Comparison of ENCODE assay signal across 17 cellular contexts in the genomic region with DNA sequence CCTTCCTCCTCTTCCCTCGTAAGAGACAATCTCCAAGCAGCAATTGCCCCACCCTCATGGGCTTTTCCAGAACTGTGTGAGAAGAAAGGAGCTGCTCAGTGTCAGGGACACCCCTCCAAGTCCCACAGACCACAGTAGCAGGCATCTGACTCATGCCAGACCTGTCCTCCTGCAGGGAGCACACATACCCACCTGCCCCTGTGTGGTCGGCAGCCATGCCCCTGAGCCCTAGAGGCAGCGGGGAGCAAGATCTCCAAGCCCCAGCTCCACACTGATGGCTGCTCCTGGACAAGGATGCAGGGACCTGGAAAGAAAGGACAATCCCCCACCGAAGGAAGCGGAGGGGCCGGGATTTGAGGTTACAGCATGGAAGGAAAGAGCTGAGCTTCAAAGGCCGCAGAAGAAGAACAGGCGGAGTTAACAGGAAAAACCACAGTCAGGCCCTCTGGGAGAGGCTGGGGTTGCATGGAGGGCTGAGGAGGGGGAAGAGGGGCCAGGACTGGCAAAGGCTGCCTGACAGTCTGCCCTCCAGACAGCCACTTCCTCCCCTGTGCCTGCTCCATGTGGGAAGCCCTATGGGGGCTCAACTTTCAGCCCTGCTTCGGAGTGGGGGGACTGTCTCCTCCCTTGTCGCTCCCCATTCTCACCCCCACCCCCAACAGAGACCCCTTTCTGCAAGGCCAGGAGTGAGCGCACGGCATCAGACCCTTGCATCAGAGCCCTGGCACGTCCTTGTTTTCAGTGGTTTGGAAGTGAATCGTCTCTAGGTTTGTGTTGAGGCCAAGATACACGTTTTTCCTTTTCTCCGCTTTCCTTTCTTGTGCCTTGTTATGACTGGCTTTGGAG. TPM values are rescaled to one million over a fixed set of nuclear protein-coding genes. Genes with fewer than 3 reads are reported as not detected.
A peak's percentile ranks its signal among the peaks of the same experiment; 100 is the strongest.
DNase-seq lines count a peak whose midpoint lies in the region; ATAC-seq and TF ChIP-seq lines count a peak whose summit lies in the region.
"Had no signal": no experiment of that assay in that cellular context is flagged by ENCODE, and none has a peak within 500 bp of the region (broad histone marks: within the 10 kb centered on the region; RNA-seq: fewer than 3 reads in every experiment).

No MANE protein-coding gene starts in this region.

- H3K4me1 Mint-ChIP-seq in endodermal cell: no peaks in the 10 kb centered on the region
- peaks cover 3% of the 10 kb centered on the region for H3K4me1 Mint-ChIP-seq in activated naive CD8-positive, alpha-beta T cell treated with anti-CD3 and anti-CD28 coated beads for 36 hours

- H3K4ac ChIP-seq in mesendoderm (ENCODE audit: low read depth, low read length): no peak overlapping the region

- no peak for TF ChIP-seq CTCF in breast epithelium (IDR thresholded peaks at IDR 0.05)
- no peak for TF ChIP-seq CTCF in mammary epithelial cell (conservative IDR thresholded peaks at IDR 0.05 in 1 of 2, IDR thresholded peaks at IDR 0.05 in 1 of 2; ENCODE audit: extremely low read depth in 1 of 2, insufficient read depth in 1 of 2, low read depth in 1 of 2, low read length in 2 of 2)
- peak; percentile 17 for TF ChIP-seq CTCF in endodermal cell (conservative IDR thresholded peaks at IDR 0.05)
- no peak for TF ChIP-seq CTCF in tibial nerve (IDR thresholded peaks at IDR 0.05)

- no peak overlapping the region for H2BK120ac ChIP-seq in mesendoderm (ENCODE audit: low read depth, low read length)

- H3K79me2 ChIP-seq in mammary epithelial cell (ENCODE audit: insufficient read depth, low read length) (peaks cover 20% of the 10 kb centered on the region), mesendoderm (ENCODE audit: control insufficient read depth, insufficient read depth, low read length) (no peaks in the 10 kb centered on the region)

- no peaks in the 10 kb centered on the region for H3K36me3 Mint-ChIP-seq in endodermal cell (ENCODE audit: low read depth)
- no peaks in the 10 kb centered on the region for H3K36me3 Mint-ChIP-seq in activated naive CD8-positive, alpha-beta T cell treated with anti-CD3 and anti-CD28 coated beads for 36 hours
- H3K36me3 Mint-ChIP-seq: activated naive CD8-positive, alpha-beta T cell; CD8-positive, alpha-beta T cell had no signal

- TF ChIP-seq POLR2A in breast epithelium (IDR thresholded peaks at IDR 0.05): no peak
- TF ChIP-seq POLR2A in tibial nerve (IDR thresholded peaks at IDR 0.05): no peak

- H3K27ac ChIP-seq in breast epithelium: peak overlapping the region; percentile 85 to 91
- H3K27ac ChIP-seq in mammary epithelial cell (ENCODE audit: insufficient read depth, low read depth, low read length): no peak overlapping the region
- no peak overlapping the region for H3K27ac ChIP-seq in endodermal cell (ENCODE audit: low read depth, low read length)
- no peak overlapping the region for H3K27ac ChIP-seq in mesendoderm (ENCODE audit: low read depth, low read length)
- peak overlapping the region in 3 of 4 donors; percentile 32 to 68 (median 53) for H3K27ac ChIP-seq in tibial nerve

- H3K27ac Mint-ChIP-seq in endodermal cell: no peak overlapping the region
- no peak overlapping the region for H3K27ac Mint-ChIP-seq in activated naive CD8-positive, alpha-beta T cell treated with anti-CD3 and anti-CD28 coated beads for 36 hours
- H3K27ac Mint-ChIP-seq: activated naive CD8-positive, alpha-beta T cell; CD8-positive, alpha-beta T cell; T-helper 2 cell treated with Interferon-gamma antibody and Interleukin-4, amounts not matched to agents 5 μg/mL and 100 μg/mL, for 36 hours had no signal

- intact Hi-C loops in breast epithelium (cut with DNase I; ENCODE audit: low total_unique reads): loop anchor here (5.0 to 10.0 kb wide), 2 partner anchors 175 to 967 kb away; no protein-coding TSS in a partner anchor
- intact Hi-C loops in mammary epithelial cell (cut with micrococcal nuclease): loop anchor here (10.0 kb wide), 2 partner anchors 335 to 795 kb away; a partner anchor contains a TSS

- no peak for ATAC-seq in GM18909 (IDR thresholded peaks at IDR 0.05; ENCODE audit: poor library complexity, unreplicated experiment)
- ATAC-seq: CD8-positive, alpha-beta T cell had no signal

- in situ Hi-C loops in mammary epithelial cell (cut with MboI; ENCODE audit: low sequenced_read_pairs in 2 of 2): loop anchor here (5.0 to 25.0 kb wide), 4 partner anchors 85 to 782 kb away; a partner anchor contains a TSS

- no peak overlapping the region for H4K5ac ChIP-seq in mesendoderm (ENCODE audit: low read length)

- H3K27me3 ChIP-seq in breast epithelium: no peaks in the 10 kb centered on the region
- H3K27me3 ChIP-seq in mammary epithelial cell (ENCODE audit: insufficient read depth, low read length): no peaks in the 10 kb centered on the region
- H3K27me3 ChIP-seq in endodermal cell (ENCODE audit: control insufficient read depth, insufficient read depth, low read length, poor library complexity, severe bottlenecking): no peaks in the 10 kb centered on the region
- no peaks in the 10 kb centered on the region for H3K27me3 ChIP-seq in mesendoderm (ENCODE audit: insufficient read depth, low read length, poor library complexity)
- H3K27me3 ChIP-seq in tibial nerve: no peaks in the 10 kb centered on the region
- H3K27me3 ChIP-seq: thyroid gland had no signal

- H3K9me3 ChIP-seq in breast epithelium (no peaks in the 10 kb centered on the region), mammary epithelial cell (replicated peaks; ENCODE audit: insufficient read depth, low read length) (no peaks in the 10 kb centered on the region), endodermal cell (ENCODE audit: control insufficient read depth, low read length) (no peaks in the 10 kb centered on the region), tibial nerve (no peaks in the 10 kb centered on the region)
- H3K9me3 ChIP-seq: prostate gland, thyroid gland had no signal

- peaks cover 6 to 10% of the 10 kb centered on the region in 2 donors for H3K4me1 ChIP-seq in breast epithelium
- H3K4me1 ChIP-seq in mammary epithelial cell (ENCODE audit: insufficient read depth, low read length): peaks cover 45% of the 10 kb centered on the region
- H3K4me1 ChIP-seq in endodermal cell (ENCODE audit: control insufficient read depth, insufficient read depth, low read length): no peaks in the 10 kb centered on the region
- H3K4me1 ChIP-seq in mesendoderm (ENCODE audit: control insufficient read depth, low read depth, low read length): no peaks in the 10 kb centered on the region
- H3K4me1 ChIP-seq in tibial nerve: peaks cover 0 to 67% (median 21%) of the 10 kb centered on the region in 4 donors
- H3K4me1 ChIP-seq: prostate gland had no signal

- no peaks in the 10 kb centered on the region for H4K20me1 ChIP-seq in mammary epithelial cell (ENCODE audit: insufficient read depth, low read length)

- CTCF ChIA-PET in mammary epithelial cell (lab: Charles Lee; ENCODE audit: low non-redundant PET): no interaction called here

- no peak overlapping the region for H2AFZ ChIP-seq in mammary epithelial cell (ENCODE audit: low read depth, low read length)

- no peak overlapping the region for H2AK5ac ChIP-seq in mesendoderm (ENCODE audit: low read length)

- no peak overlapping the region for H2BK5ac ChIP-seq in mesendoderm (ENCODE audit: low read length)

- no peak overlapping the region for H4K8ac ChIP-seq in mesendoderm (ENCODE audit: low read depth, low read length)

- no peaks in the 10 kb centered on the region for H3K36me3 ChIP-seq in breast epithelium
- no peaks in the 10 kb centered on the region for H3K36me3 ChIP-seq in mammary epithelial cell (ENCODE audit: insufficient read depth, low read length)
- H3K36me3 ChIP-seq in endodermal cell (ENCODE audit: control insufficient read depth, insufficient read depth, low read length): no peaks in the 10 kb centered on the region
- no peaks in the 10 kb centered on the region for H3K36me3 ChIP-seq in mesendoderm (ENCODE audit: control insufficient read depth, insufficient read depth, low read length)
- H3K36me3 ChIP-seq in tibial nerve: no peaks in the 10 kb centered on the region
- H3K36me3 ChIP-seq: prostate gland, thyroid gland had no signal

- H3K56ac ChIP-seq in mesendoderm (ENCODE audit: low read length): no peak overlapping the region

- peak in 1 of 2 donors; percentile 55 for TF ChIP-seq EP300 in tibial nerve (IDR thresholded peaks at IDR 0.05)

- 85% methylated on average over 6 of the region's 16 CpGs for WGBS in mammary epithelial cell (ENCODE audit: low coverage, missing lambda C conversion rate)
- 71 to 77% methylated on average over 9 to 15 of the region's 16 CpGs for WGBS in endodermal cell (ENCODE audit: insufficient coverage in 1 of 2, insufficient read length in 1 of 2), 2 experiments
- no CpG with 5 or more reads among the region's 16 CpGs for WGBS in mesendoderm (ENCODE audit: extremely low coverage, insufficient coverage, low lambda C conversion rate)
- 44 to 55% methylated on average over 16 of the region's 16 CpGs for WGBS in tibial nerve, 2 donors

- no peaks in the 10 kb centered on the region for H3K9me3 Mint-ChIP-seq in endodermal cell
- H3K9me3 Mint-ChIP-seq in activated naive CD8-positive, alpha-beta T cell treated with anti-CD3 and anti-CD28 coated beads for 36 hours: no peaks in the 10 kb centered on the region
- H3K9me3 Mint-ChIP-seq: CD8-positive, alpha-beta T cell; T-helper 2 cell treated with Interferon-gamma antibody and Interleukin-4, amounts not matched to agents 5 μg/mL and 100 μg/mL, for 36 hours had no signal

- H3K4me3 Mint-ChIP-seq in endodermal cell: no peak overlapping the region
- H3K4me3 Mint-ChIP-seq in activated naive CD8-positive, alpha-beta T cell treated with anti-CD3 and anti-CD28 coated beads for 36 hours: no peak overlapping the region
- H3K4me3 Mint-ChIP-seq: activated naive CD8-positive, alpha-beta T cell; CD8-positive, alpha-beta T cell; T-helper 2 cell treated with Interferon-gamma antibody and Interleukin-4, amounts not matched to agents 5 μg/mL and 100 μg/mL, for 36 hours had no signal

- H3K4me3 ChIP-seq in breast epithelium (peak overlapping the region in 1 of 3 donors; percentile 15), mammary epithelial cell (replicated peaks in 1 of 3; ENCODE audit: insufficient read depth in 1 of 3, low read depth in 2 of 3, low read length in 3 of 3) (no peak overlapping the region), endodermal cell (ENCODE audit: low read length) (no peak overlapping the region), mesendoderm (ENCODE audit: low read length) (no peak overlapping the region), tibial nerve (no peak overlapping the region)
- H3K4me3 ChIP-seq: prostate gland, thyroid gland had no signal

- dilution Hi-C loops in mammary epithelial cell (cut with HindIII; ENCODE audit: low sequenced_read_pairs): loop anchor here (5.0 kb wide), 2 partner anchors 37 to 73 kb away; no protein-coding TSS in a partner anchor

- H3K27me3 Mint-ChIP-seq in endodermal cell (ENCODE audit: insufficient read depth): no peaks in the 10 kb centered on the region
- H3K27me3 Mint-ChIP-seq in activated naive CD8-positive, alpha-beta T cell treated with anti-CD3 and anti-CD28 coated beads for 36 hours: no peaks in the 10 kb centered on the region
- H3K27me3 Mint-ChIP-seq: activated naive CD8-positive, alpha-beta T cell had no signal

- no peak overlapping the region for H3K4me2 ChIP-seq in mammary epithelial cell (ENCODE audit: insufficient read depth, low read depth, low read length)
- H3K4me2 ChIP-seq in mesendoderm (ENCODE audit: low read length): no peak overlapping the region

- no peaks in the 10 kb centered on the region for H3K79me1 ChIP-seq in mesendoderm (ENCODE audit: low read length)

- no peak overlapping the region for H3K23ac ChIP-seq in mesendoderm (ENCODE audit: low read length)

- H2BK15ac ChIP-seq in mesendoderm (replicated peaks; ENCODE audit: low read depth): no peak overlapping the region

- H3K9ac ChIP-seq in mammary epithelial cell (ENCODE audit: insufficient read depth, low read length) (no peak overlapping the region), endodermal cell (ENCODE audit: extremely low read depth, low read length, poor library complexity, severe bottlenecking) (no peak overlapping the region), mesendoderm (ENCODE audit: low read length) (no peak overlapping the region)

- DNase-seq in breast epithelium (ENCODE audit: low spot score in 2 of 2) (no peak), mammary epithelial cell (no peak), endodermal cell (no peak), mesendoderm (peak; percentile 19), tibial nerve (ENCODE audit: low spot score in 2 of 2) (peak; percentile 39 to 56), cerebellar cortex (ENCODE audit: low spot score) (no peak)
- DNase-seq in activated naive CD8-positive, alpha-beta T cell treated with anti-CD3 and anti-CD28 coated beads for 36 hours: no peak
- DNase-seq: activated CD4-positive, alpha-beta T cell treated with anti-CD3 and anti-CD28 coated beads for 4 hours; CD8-positive, alpha-beta T cell; NCI-H187 treated with DMSO at 0.1 percent for 48 hours; NCI-H774; RPMI8226 had no signal

- H3K18ac ChIP-seq in mesendoderm (ENCODE audit: low read length): no peak overlapping the region

- no TSS peak for BruUV-seq in mammary epithelial cell (replicated peaks; lab: Mats Ljungman, UMichigan)

RNA-seq across cellular contexts. Expression of a gene that starts 46.8 kb away (rescaled TPM):
- total RNA-seq in breast epithelium (10 to 100 TPM; 37.9 to 61.8 (median 42.9) TPM), mammary epithelial cell (10 to 100 TPM; 16.7 to 17.3 TPM), endodermal cell (10 to 100 TPM; 12.8 to 13.5 TPM), tibial nerve (10 to 100 TPM; 18.3 to 39.2 (median 32.3) TPM)
- 14.4 TPM for polyA plus RNA-seq in mammary epithelial cell
- polyA minus RNA-seq in mammary epithelial cell: 17.0 TPM
- polyA plus RNA-seq in endodermal cell (2013, experiment 1 of 2): 8.4 TPM
- 10.6 TPM for polyA plus RNA-seq in endodermal cell (2013, experiment 2 of 2)
- polyA plus RNA-seq in mesendoderm (2013, experiment 1 of 2): 4.8 TPM
- 4.4 TPM for polyA plus RNA-seq in mesendoderm (2013, experiment 2 of 2)
- 10 to 100 TPM; 11.3 to 12.0 TPM for total RNA-seq in activated naive CD8-positive, alpha-beta T cell treated with anti-CD3 and anti-CD28 coated beads for 36 hours

Comparison
In these comparisons a context has a peak if more than half of its experiments do, and no peak if none do; other contexts are left out.
1. H3K27ac ChIP-seq: peak in breast epithelium (2 of 2) and tibial nerve (3 of 4); none in mammary epithelial cell (single experiment), endodermal cell (single experiment) and mesendoderm (single experiment).
2. DNase-seq: peak in mesendoderm (single experiment) and tibial nerve (2 of 2); none in breast epithelium (0 of 2), mammary epithelial cell (single experiment), endodermal cell (single experiment), activated naive CD8-positive, alpha-beta T cell treated with anti-CD3 and anti-CD28 coated beads for 36 hours (single experiment) and cerebellar cortex (single experiment).